Comparison of ENCODE assay signal across 31 cellular contexts in the genomic region with DNA sequence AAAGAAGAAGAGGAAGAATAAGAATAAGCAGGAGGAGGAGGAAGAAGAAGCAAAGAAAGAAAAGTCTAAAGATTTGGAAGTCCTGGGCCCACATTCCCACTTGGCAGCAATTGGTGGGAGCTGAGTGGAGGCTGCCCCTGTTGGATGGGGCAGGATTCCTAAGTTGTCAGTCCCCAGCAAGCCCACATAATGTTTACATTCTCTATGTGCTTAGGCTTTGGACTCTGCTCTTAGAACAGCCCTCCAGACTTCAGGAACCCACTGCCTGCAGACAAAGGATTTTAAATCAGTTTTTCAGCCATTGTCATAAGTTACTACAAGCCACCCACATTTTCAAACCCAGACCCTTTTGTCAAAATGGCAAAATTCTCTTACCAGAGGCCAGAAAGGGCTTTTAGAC.
DNase-seq lines count a peak whose midpoint lies in the region; ATAC-seq, FAIRE-seq and TF ChIP-seq lines count a peak whose summit lies in the region.
"Had no signal": no experiment of that assay in that cellular context is flagged by ENCODE, and none has a peak within 500 bp of the region (broad histone marks: within the 10 kb centered on the region; RNA-seq: fewer than 3 reads in every experiment).

No MANE protein-coding gene starts in this region.

- ATAC-seq in left lobe of liver, result peak; percentile 34
- peak; percentile 97 for ATAC-seq in HepG2
- no peak for ATAC-seq in GM19395 (IDR thresholded peaks at IDR 0.05; ENCODE audit: unreplicated experiment)
- ATAC-seq: A549; CD8-positive, alpha-beta T cell had no signal

- no peak for TF ChIP-seq CTCF in HepG2 (CRISPR knock-in tag; IDR thresholded peaks at IDR 0.05)

- DNase-seq in left lobe of liver (ENCODE audit: low spot score) (no peak), HepG2 (ENCODE audit: low spot score) (peak; percentile 50)
- no peak for DNase-seq in stimulated activated CD4-positive, alpha-beta T cell treated with anti-CD3 and anti-CD28 coated beads, Interleukin-12 subunit alpha, Interleukin-12 subunit beta, amount 100 ng/mL, for 4 hours
- DNase-seq: 8988T; ACHN; AML-193; BE2C; C1 segment of cervical spinal cord; Caco-2; Calu3; CD4-positive, alpha-beta memory T cell; CD4-positive, alpha-beta T cell; CD4-positive, CD25-positive, alpha-beta regulatory T cell; CD8-positive, alpha-beta memory T cell; CD8-positive, alpha-beta T cell; COR-L47; DMS 273 treated with DMSO at 0.1 percent for 48 hours; DMS153; DMS53; DMS79; DMS79 treated with DMSO at 0.1 percent for 48 hours; DND-41; EL had no signal

- POLR2A ChIA-PET in HepG2 (lab: Yijun Ruan, JAX), result no interaction called here

- no peak for TF ChIP-seq RAD21 in HepG2 (CRISPR knock-in tag; IDR thresholded peaks at IDR 0.05)

- no peak overlapping the region for H2AFZ ChIP-seq in HepG2 (ENCODE audit: low read length)

- no peak overlapping the region for H3K27ac ChIP-seq in HepG2 (ENCODE audit: extremely low read length, insufficient read depth, low read length)
- H3K27ac ChIP-seq: 22Rv1; A549; BLaER1; BLaER1 treated with 17β-estradiol and CSF1 and Interleukin-3, amounts not matched to agents 10 nM and 100 nM; C4-2B had no signal

- 0 out of 2 replicates have a peak overlapping the region, but pooled peaks have one; percentile 18 for H3K4me2 ChIP-seq in HepG2 (ENCODE audit: low read depth, low read length)
- H3K4me2 ChIP-seq: A549; BLaER1; BLaER1 treated with 17β-estradiol and CSF1 and Interleukin-3, amounts not matched to agents 10 nM and 100 nM had no signal

- no peaks in the 10 kb centered on the region for H4K20me1 ChIP-seq in HepG2 (ENCODE audit: insufficient read depth, low read length)
- H4K20me1 ChIP-seq: BLaER1; BLaER1 treated with 17β-estradiol and CSF1 and Interleukin-3, amounts not matched to agents 10 nM and 100 nM had no signal

- no peaks in the 10 kb centered on the region for H3K36me3 ChIP-seq in HepG2 (replicated peaks in 1 of 2; ENCODE audit: control insufficient read depth in 1 of 2, insufficient read depth in 2 of 2, low read length in 2 of 2)
- H3K36me3 ChIP-seq: BE2C; BLaER1; BLaER1 treated with 17β-estradiol and CSF1 and Interleukin-3, amounts not matched to agents 10 nM and 100 nM had no signal

- H3K4me3 ChIP-seq in HepG2 (replicated peaks in 1 of 3; ENCODE audit: insufficient read depth in 1 of 3, low read depth in 2 of 3, low read length in 3 of 3), result no peak overlapping the region
- H3K4me3 ChIP-seq: A549; BLaER1; BLaER1 treated with 17β-estradiol and CSF1 and Interleukin-3, amounts not matched to agents 10 nM and 100 nM had no signal

- no peak for FAIRE-seq in HepG2 (lab: Jason Lieb, UNC)
- FAIRE-seq: A204.1, A549, D721Med had no signal

- no peaks in the 10 kb centered on the region for H3K79me2 ChIP-seq in HepG2 (ENCODE audit: insufficient read depth, low read length)

- intact Hi-C loops in HepG2 (cut with micrococcal nuclease; ENCODE audit: unreplicated experiment), result no loop called here

- in situ Hi-C loops in HepG2 (cut with HindIII; ENCODE audit: extremely low pct_ligation_motif_present, low pct_unique_long_range_greater_than_20kb), result no loop called here

- CTCF ChIA-PET in HepG2 (lab: Yijun Ruan, JAX; ENCODE audit: low intra/inter-chr PET ratio, low total read pairs), result no interaction called here

- peaks cover 13% of the 10 kb centered on the region for H3K4me1 ChIP-seq in HepG2 (ENCODE audit: insufficient read depth, low read length)
- H3K4me1 ChIP-seq: A549; BE2C; BLaER1; BLaER1 treated with 17β-estradiol and CSF1 and Interleukin-3, amounts not matched to agents 10 nM and 100 nM; Caco-2 had no signal

- peaks cover 0 to 4% of the 10 kb centered on the region in 2 experiments; a peak in 1 of 5 replicates for H3K27me3 ChIP-seq in HepG2 (ENCODE audit: control insufficient read depth in 1 of 2, insufficient read depth in 2 of 2, low read length in 2 of 2)
- H3K27me3 ChIP-seq: BE2C; BLaER1; BLaER1 treated with 17β-estradiol and CSF1 and Interleukin-3, amounts not matched to agents 10 nM and 100 nM had no signal

- H3K9me3 ChIP-seq in HepG2 (ENCODE audit: low read length), result no peaks in the 10 kb centered on the region
- H3K9me3 ChIP-seq: A549; BE2C; BLaER1; BLaER1 treated with 17β-estradiol and CSF1 and Interleukin-3, amounts not matched to agents 10 nM and 100 nM; Caco-2 had no signal

- no peak overlapping the region for H3K9ac ChIP-seq in HepG2 (ENCODE audit: insufficient read depth, low read depth, low read length)
- H3K9ac ChIP-seq: BLaER1; BLaER1 treated with 17β-estradiol and CSF1 and Interleukin-3, amounts not matched to agents 10 nM and 100 nM had no signal

- TF ChIP-seq EP300 in HepG2 (IDR thresholded peaks at IDR 0.05; ENCODE audit: low read depth in 2 of 2, low read length in 2 of 2), result 0 out of 4 replicates have a peak, but pooled peaks of 1 of the 2 experiments have one; percentile 16
- TF ChIP-seq EP300 in HepG2 (CRISPR knock-in tag; IDR thresholded peaks at IDR 0.05; ENCODE audit: borderline replicate concordance), result no peak

- TF ChIP-seq POLR2A in HepG2 (IDR thresholded peaks at IDR 0.05; ENCODE audit: insufficient read depth in 1 of 2, low read depth in 2 of 2, low read length in 2 of 2), result no peak

- BruUV-seq in HepG2 (replicated peaks; lab: Mats Ljungman, UMichigan), result no TSS peak

TF ChIP-seq in HepG2, 621 proteins besides CTCF, POLR2A, EP300 and RAD21 (continues in another document):
- TF ChIP-seq ZNF772 (CRISPR knock-in tag; IDR thresholded peaks at IDR 0.05) (no peak), HDAC6 (IDR thresholded peaks at IDR 0.05; ENCODE audit: low read depth, low read length) (no peak), SAFB2 (CRISPR knock-in tag; IDR thresholded peaks at IDR 0.05; ENCODE audit: borderline replicate concordance, low read depth) (no peak), KMT2B (CRISPR knock-in tag; IDR thresholded peaks at IDR 0.05) (no peak), ZMYM2 (CRISPR knock-in tag; IDR thresholded peaks at IDR 0.05) (peak; percentile 61; the same call in 1 of the 2 replicates), ZXDC (CRISPR knock-in tag; IDR thresholded peaks at IDR 0.05) (no peak), SAP130 (CRISPR knock-in tag; IDR thresholded peaks at IDR 0.05; ENCODE audit: low read depth) (no peak), BCL6 (CRISPR knock-in tag; IDR thresholded peaks at IDR 0.05) (no peak), HMG20B (CRISPR knock-in tag; conservative IDR thresholded peaks at IDR 0.05) (no peak)
- TF ChIP-seq, protein P1, sequence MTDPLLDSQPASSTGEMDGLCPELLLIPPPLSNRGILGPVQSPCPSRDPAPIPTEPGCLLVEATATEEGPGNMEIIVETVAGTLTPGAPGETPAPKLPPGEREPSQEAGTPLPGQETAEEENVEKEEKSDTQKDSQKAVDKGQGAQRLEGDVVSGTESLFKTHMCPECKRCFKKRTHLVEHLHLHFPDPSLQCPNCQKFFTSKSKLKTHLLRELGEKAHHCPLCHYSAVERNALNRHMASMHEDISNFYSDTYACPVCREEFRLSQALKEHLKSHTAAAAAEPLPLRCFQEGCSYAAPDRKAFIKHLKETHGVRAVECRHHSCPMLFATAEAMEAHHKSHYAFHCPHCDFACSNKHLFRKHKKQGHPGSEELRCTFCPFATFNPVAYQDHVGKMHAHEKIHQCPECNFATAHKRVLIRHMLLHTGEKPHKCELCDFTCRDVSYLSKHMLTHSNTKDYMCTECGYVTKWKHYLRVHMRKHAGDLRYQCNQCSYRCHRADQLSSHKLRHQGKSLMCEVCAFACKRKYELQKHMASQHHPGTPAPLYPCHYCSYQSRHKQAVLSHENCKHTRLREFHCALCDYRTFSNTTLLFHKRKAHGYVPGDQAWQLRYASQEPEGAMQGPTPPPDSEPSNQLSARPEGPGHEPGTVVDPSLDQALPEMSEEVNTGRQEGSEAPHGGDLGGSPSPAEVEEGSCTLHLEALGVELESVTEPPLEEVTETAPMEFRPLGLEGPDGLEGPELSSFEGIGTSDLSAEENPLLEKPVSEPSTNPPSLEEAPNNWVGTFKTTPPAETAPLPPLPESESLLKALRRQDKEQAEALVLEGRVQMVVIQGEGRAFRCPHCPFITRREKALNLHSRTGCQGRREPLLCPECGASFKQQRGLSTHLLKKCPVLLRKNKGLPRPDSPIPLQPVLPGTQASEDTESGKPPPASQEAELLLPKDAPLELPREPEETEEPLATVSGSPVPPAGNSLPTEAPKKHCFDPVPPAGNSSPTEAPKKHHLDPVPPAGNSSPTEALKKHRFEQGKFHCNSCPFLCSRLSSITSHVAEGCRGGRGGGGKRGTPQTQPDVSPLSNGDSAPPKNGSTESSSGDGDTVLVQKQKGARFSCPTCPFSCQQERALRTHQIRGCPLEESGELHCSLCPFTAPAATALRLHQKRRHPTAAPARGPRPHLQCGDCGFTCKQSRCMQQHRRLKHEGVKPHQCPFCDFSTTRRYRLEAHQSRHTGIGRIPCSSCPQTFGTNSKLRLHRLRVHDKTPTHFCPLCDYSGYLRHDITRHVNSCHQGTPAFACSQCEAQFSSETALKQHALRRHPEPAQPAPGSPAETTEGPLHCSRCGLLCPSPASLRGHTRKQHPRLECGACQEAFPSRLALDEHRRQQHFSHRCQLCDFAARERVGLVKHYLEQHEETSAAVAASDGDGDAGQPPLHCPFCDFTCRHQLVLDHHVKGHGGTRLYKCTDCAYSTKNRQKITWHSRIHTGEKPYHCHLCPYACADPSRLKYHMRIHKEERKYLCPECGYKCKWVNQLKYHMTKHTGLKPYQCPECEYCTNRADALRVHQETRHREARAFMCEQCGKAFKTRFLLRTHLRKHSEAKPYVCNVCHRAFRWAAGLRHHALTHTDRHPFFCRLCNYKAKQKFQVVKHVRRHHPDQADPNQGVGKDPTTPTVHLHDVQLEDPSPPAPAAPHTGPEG (CRISPR knock-in tag; IDR thresholded peaks at IDR 0.05), result no peak
